35 cellular contexts compared by ENCODE assay signal in genomic region chr9:105375323-105375722, GRCh38.
"Had no signal": no experiment of that assay in that cellular context is flagged by ENCODE, and none has a peak within 500 bp of the region (broad histone marks: within the 10 kb centered on the region; RNA-seq: fewer than 3 reads in every experiment).

No MANE protein-coding gene starts in this region.

- H3K9me3 ChIP-seq: MG63 had no signal

- DNase-seq: Karpas-422, Kasumi-1, MG63, MM.1S, MV-4-11, NCI-H1048, NCI-H1092, NCI-H1092 treated with DMSO at 0.1 percent for 48 hours, NCI-H1105, NCI-H1105 treated with DMSO at 0.1 percent for 48 hours, NCI-H1417, NCI-H1417 treated with DMSO at 0.1 percent for 48 hours, NCI-H1436, NCI-H1436 treated with DMSO at 0.1 percent for 48 hours, NCI-H146, NCI-H1694, NCI-H1694 treated with DMSO at 0.1 percent for 48 hours, NCI-H187, NCI-H187 treated with DMSO at 0.1 percent for 48 hours, NCI-H1930, NCI-H2029, NCI-H2029 treated with DMSO at 0.1 percent for 48 hours, NCI-H2081, NCI-H2081 treated with DMSO at 0.1 percent for 48 hours, NCI-H2107, NCI-H2171, NCI-H2171 treated with DMSO at 0.1 percent for 48 hours, NCI-H2227 treated with DMSO at 0.1 percent for 48 hours, NCI-H226, NCI-H345, NCI-H446, NCI-H446 treated with DMSO at 0.1 percent for 48 hours, NCI-H510A, NCI-H510A treated with DMSO at 0.1 percent for 48 hours, NCI-H524 had no signal

- H3K36me3 ChIP-seq: MG63 had no signal

- H3K27me3 ChIP-seq: MG63 had no signal

- H3K4me3 ChIP-seq: MG63 had no signal
